In the genomic region with DNA sequence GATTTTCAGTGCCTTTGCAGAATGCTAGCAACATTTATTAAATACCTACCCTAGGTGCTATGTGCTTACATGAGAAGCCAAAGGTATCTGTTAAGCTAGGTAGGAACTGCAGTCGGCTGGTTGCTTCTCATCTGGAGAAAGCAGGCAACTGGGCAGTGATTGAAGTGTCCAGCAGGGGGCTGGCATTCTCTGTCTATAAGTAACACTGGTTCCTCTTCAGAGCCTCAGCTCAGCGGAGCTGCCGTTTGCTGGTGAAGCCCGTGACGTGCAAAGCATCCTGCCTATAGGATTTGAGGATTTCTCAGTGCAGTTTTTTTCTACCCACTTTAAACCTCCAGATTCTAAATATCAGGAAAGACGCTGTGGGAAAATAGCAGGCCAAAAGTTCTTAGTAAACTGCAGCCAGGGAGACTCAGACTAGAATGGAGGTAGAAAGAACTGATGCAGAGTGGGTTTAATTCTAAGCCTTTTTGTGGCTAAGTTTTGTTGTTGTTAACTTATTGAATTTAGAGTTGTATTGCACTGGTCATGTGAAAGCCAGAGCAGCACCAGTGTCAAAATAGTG, we compare ENCODE assay signal across 8 cellular contexts. TPM values are rescaled to one million over a fixed set of nuclear protein-coding genes. Genes with fewer than 3 reads are reported as not detected.
A peak's percentile ranks its signal among the peaks of the same experiment; 100 is the strongest.
DNase-seq lines count a peak whose midpoint lies in the region; ATAC-seq and TF ChIP-seq lines count a peak whose summit lies in the region.

A gene (plus strand): TSS at position 344 of the 565 bp plus-strand sequence. CDS start 389 bp downstream, outside the sequence.

- TF ChIP-seq CTCF in AG09319 (IDR thresholded peaks at IDR 0.05; ENCODE audit: low read depth, low read length) (peak; percentile 88), coronary artery (IDR thresholded peaks at IDR 0.05) (peak; percentile 24)

- no peak within 1 kb of the TSS for H3K27ac ChIP-seq in coronary artery

- ATAC-seq in GM19023 (IDR thresholded peaks at IDR 0.05; ENCODE audit: unreplicated experiment) (peak; percentile 66), HG03354 (IDR thresholded peaks at IDR 0.05; ENCODE audit: poor library complexity, severe bottlenecking, unreplicated experiment) (peak; percentile 63), left lobe of liver (peak; percentile 96)

- H3K4me3 ChIP-seq in coronary artery, result no peak within 1 kb of the TSS

- DNase-seq in AG09319 (ENCODE audit: extremely low read depth, low read depth), result peak; percentile 68
- peak; percentile 5 to 66 for DNase-seq in NCI-H446 (lab: John Stamatoyannopoulos, UW)
- DNase-seq in activated CD4-positive, CD25-positive, alpha-beta regulatory T cell treated with anti-CD3 and anti-CD28 coated beads, Interleukin-2, amount 50 U/mL, for 72 hours, result peak; percentile 40
- no peak for DNase-seq in coronary artery (ENCODE audit: low spot score)
- DNase-seq in left lobe of liver (ENCODE audit: low spot score), result peak; percentile 61
- peak in 2 of 3 donors; percentile 18 to 19 for DNase-seq in stimulated activated CD4-positive, alpha-beta T cell treated with anti-CD3 and anti-CD28 coated beads, TNF-alpha, amount 100 ng/mL, for 1 hour (ENCODE audit: low read depth in 3 of 3, low spot score in 1 of 3)

RNA-seq across cellular contexts. Expression of the gene that starts here (rescaled TPM):
- not detected for total RNA-seq in left lobe of liver

Comparison
In these comparisons a context has a peak if more than half of its experiments do, and no peak if none do; other contexts are left out.
1. Peak in DNase-seq and ATAC-seq in left lobe of liver; RNA of the gene not detected or under 1 TPM.